14 cellular contexts compared by ENCODE assay signal in the genomic region with DNA sequence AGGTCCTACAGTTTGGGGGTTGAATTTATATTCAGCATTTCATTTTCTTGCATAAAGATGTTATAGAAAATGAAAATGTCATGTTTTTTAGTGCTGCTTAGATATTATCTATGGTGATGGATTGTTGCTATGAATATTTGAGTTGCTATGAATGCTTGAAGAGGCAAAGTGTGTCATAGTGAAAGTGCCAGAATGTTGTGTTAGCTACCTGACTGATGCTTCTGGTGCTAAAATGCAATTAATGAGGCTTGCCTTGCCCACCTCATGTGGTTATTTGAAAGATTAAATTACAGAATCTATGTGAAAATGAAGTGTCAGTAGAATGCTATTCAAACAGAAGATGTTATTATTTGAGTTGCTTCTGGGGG.
DNase-seq lines count a peak whose midpoint lies in the region; ATAC-seq, FAIRE-seq and TF ChIP-seq lines count a peak whose summit lies in the region.
"Had no signal": no experiment of that assay in that cellular context is flagged by ENCODE, and none has a peak within 500 bp of the region (broad histone marks: within the 10 kb centered on the region; RNA-seq: fewer than 3 reads in every experiment).

No MANE protein-coding gene starts in this region.

- no peak for TF ChIP-seq CTCF in GM06990 (IDR thresholded peaks at IDR 0.05; ENCODE audit: insufficient read depth, low read length, poor library complexity, severe bottlenecking)

- H3K36me3 ChIP-seq in GM06990 (ENCODE audit: control insufficient read depth, insufficient read depth, low read length), result no peaks in the 10 kb centered on the region
- H3K36me3 ChIP-seq: Peyer's patch had no signal

- FAIRE-seq in HTR-8/SVneo (lab: Jason Lieb, UNC), result no peak
- FAIRE-seq: endometrium had no signal

- no peaks in the 10 kb centered on the region for H3K27me3 ChIP-seq in GM06990 (replicated peaks; ENCODE audit: control insufficient read depth, insufficient read depth, low read length)
- H3K27me3 ChIP-seq: Peyer's patch had no signal

- no peak overlapping the region for H3K4me3 ChIP-seq in GM06990 (replicated peaks; ENCODE audit: low read depth, low read length)
- H3K4me3 ChIP-seq: Peyer's patch had no signal

- DNase-seq in GM06990 (ENCODE audit: extremely low read depth, insufficient read length) (peak; percentile 3), NCI-H446 treated with DMSO at 0.1 percent for 48 hours (lab: John Stamatoyannopoulos, UW) (no peak), HTR-8/SVneo (ENCODE audit: insufficient read length, low spot score) (no peak), NAMALWA (ENCODE audit: low spot score) (no peak), medulla oblongata (ENCODE audit: extremely low spot score) (no peak)
- DNase-seq: activated naive CD4-positive, alpha-beta T cell treated with anti-CD3 and anti-CD28 coated beads, Interleukin-2, amount 50 U/mL, for 16 hours; glutamatergic neuron; NCI-H226; Peyer's patch had no signal

- ATAC-seq in GM18858 (IDR thresholded peaks at IDR 0.05; ENCODE audit: unreplicated experiment) (peak; percentile 72), HG02588 (IDR thresholded peaks at IDR 0.05; ENCODE audit: unreplicated experiment) (peak; percentile 42), HG03469 (IDR thresholded peaks at IDR 0.05; ENCODE audit: unreplicated experiment) (peak; percentile 63)
- ATAC-seq: stimulated activated memory B cell treated with anti-CD40 and anti-IgM and Interleukin-4, amounts not matched to agents 10 μg/mL and 1 μg/mL and 100 μg/mL, for 72 hours had no signal
